8 cellular contexts compared by ENCODE assay signal in genomic region chr19:42251572-42251990, GRCh38. TPM values are rescaled to one million over a fixed set of nuclear protein-coding genes. Genes with fewer than 3 reads are reported as not detected.
DNase-seq lines count a peak whose midpoint lies in the region; ATAC-seq lines count a peak whose summit lies in the region.
"Had no signal": no experiment of that assay in that cellular context is flagged by ENCODE, and none has a peak within 500 bp of the region (broad histone marks: within the 10 kb centered on the region; RNA-seq: fewer than 3 reads in every experiment).

No MANE protein-coding gene starts in this region.

- no peak overlapping the region for H3K27ac ChIP-seq in HUES6 (ENCODE audit: low read depth, low read length)

- no peaks in the 10 kb centered on the region for H3K9me3 ChIP-seq in HUES6 (ENCODE audit: control insufficient read depth, insufficient read depth, low read depth, low read length)

- H3K27me3 Mint-ChIP-seq in activated naive CD8-positive, alpha-beta T cell treated with anti-CD3 and anti-CD28 coated beads, Interleukin-2, amount 50 U/mL, for 24 hours, result peaks cover 4% of the 10 kb centered on the region
- H3K27me3 Mint-ChIP-seq in immature natural killer cell (ENCODE audit: low read depth in 3 of 3), result peaks cover 7 to 11% (median 8%) of the 10 kb centered on the region in 3 donors
- H3K27me3 Mint-ChIP-seq in stimulated activated naive CD8-positive, alpha-beta T cell treated with anti-CD3 and anti-CD28 coated beads, Interleukin-15, amount 100 ng/mL, for 72 hours, result no peaks in the 10 kb centered on the region

- H3K4me3 ChIP-seq in HUES6 (ENCODE audit: low read depth, low read length), result peak overlapping the region; percentile 39; the same call in 1 of the 2 replicates

- H3K4me1 ChIP-seq in HUES6 (ENCODE audit: control insufficient read depth, insufficient read depth, low read length), result peaks cover 33% of the 10 kb centered on the region

- peak overlapping the region; percentile 96 for H3K4me3 Mint-ChIP-seq in activated naive CD8-positive, alpha-beta T cell treated with anti-CD3 and anti-CD28 coated beads, Interleukin-2, amount 50 U/mL, for 24 hours
- H3K4me3 Mint-ChIP-seq in immature natural killer cell, result peak overlapping the region; percentile 27 to 92 (median 44)
- peak overlapping the region; percentile 93 to 98 for H3K4me3 Mint-ChIP-seq in stimulated activated naive CD8-positive, alpha-beta T cell treated with anti-CD3 and anti-CD28 coated beads, Interleukin-15, amount 100 ng/mL, for 72 hours

- no peak for ATAC-seq in activated naive CD8-positive, alpha-beta T cell treated with anti-CD3 and anti-CD28 coated beads, Interleukin-2, amount 50 U/mL, for 24 hours
- ATAC-seq in stimulated activated naive CD8-positive, alpha-beta T cell treated with anti-CD3 and anti-CD28 coated beads, Interleukin-15, amount 100 ng/mL, for 72 hours, result no peak

- peaks cover 22% of the 10 kb centered on the region for H3K36me3 ChIP-seq in HUES6 (ENCODE audit: control insufficient read depth, insufficient read depth, low read length)

- H3K27me3 ChIP-seq in HUES6 (ENCODE audit: control insufficient read depth, insufficient read depth, low read length), result no peaks in the 10 kb centered on the region

- no peaks in the 10 kb centered on the region for H3K9me3 Mint-ChIP-seq in activated naive CD8-positive, alpha-beta T cell treated with anti-CD3 and anti-CD28 coated beads, Interleukin-2, amount 50 U/mL, for 24 hours
- H3K9me3 Mint-ChIP-seq in immature natural killer cell, result no peaks in the 10 kb centered on the region
- no peaks in the 10 kb centered on the region for H3K9me3 Mint-ChIP-seq in stimulated activated naive CD8-positive, alpha-beta T cell treated with anti-CD3 and anti-CD28 coated beads, Interleukin-15, amount 100 ng/mL, for 72 hours

- H3K27ac Mint-ChIP-seq in activated naive CD8-positive, alpha-beta T cell treated with anti-CD3 and anti-CD28 coated beads, Interleukin-2, amount 50 U/mL, for 24 hours, result peak overlapping the region; percentile 97
- peak overlapping the region; percentile 50 to 86 (median 78) for H3K27ac Mint-ChIP-seq in immature natural killer cell
- peak overlapping the region; percentile 36 to 99 for H3K27ac Mint-ChIP-seq in stimulated activated naive CD8-positive, alpha-beta T cell treated with anti-CD3 and anti-CD28 coated beads, Interleukin-15, amount 100 ng/mL, for 72 hours

- H3K4me1 Mint-ChIP-seq in activated naive CD8-positive, alpha-beta T cell treated with anti-CD3 and anti-CD28 coated beads, Interleukin-2, amount 50 U/mL, for 24 hours, result peaks cover 38% of the 10 kb centered on the region
- peaks cover 25 to 28% of the 10 kb centered on the region in 2 donors for H3K4me1 Mint-ChIP-seq in immature natural killer cell
- H3K4me1 Mint-ChIP-seq in stimulated activated naive CD8-positive, alpha-beta T cell treated with anti-CD3 and anti-CD28 coated beads, Interleukin-15, amount 100 ng/mL, for 72 hours, result peaks cover 62% of the 10 kb centered on the region

- peaks cover 19% of the 10 kb centered on the region for H3K36me3 Mint-ChIP-seq in activated naive CD8-positive, alpha-beta T cell treated with anti-CD3 and anti-CD28 coated beads, Interleukin-2, amount 50 U/mL, for 24 hours (ENCODE audit: low read depth)
- H3K36me3 Mint-ChIP-seq in immature natural killer cell, result no peaks in the 10 kb centered on the region

- no peak for DNase-seq in activated naive CD8-positive, alpha-beta T cell treated with anti-CD3 and anti-CD28 coated beads, Interleukin-2, amount 50 U/mL, for 24 hours
- DNase-seq in immature natural killer cell (no peak), NCI-H146 treated with DMSO at 0.1 percent for 48 hours (lab: John Stamatoyannopoulos, UW; ENCODE audit: unreplicated experiment) (no peak), occipital lobe (lab: John Stamatoyannopoulos, UW) (no peak), foreskin melanocyte (no peak)
- DNase-seq in stimulated activated naive CD8-positive, alpha-beta T cell treated with anti-CD3 and anti-CD28 coated beads, Interleukin-15, amount 100 ng/mL, for 72 hours, result no peak
- DNase-seq: NCI-H2171 treated with DMSO at 0.1 percent for 48 hours had no signal

- no peak overlapping the region for H3K9ac ChIP-seq in HUES6 (ENCODE audit: low read length)

RNA-seq across cellular contexts. Expression of gene ERF, which starts 3.3 kb away (rescaled TPM):
- polyA plus RNA-seq in immature natural killer cell, result 1 to 10 TPM in 2 of 3 donors, under 1 TPM in 1; 0.24 to 3.4 (median 2.3) TPM
- 7.8 TPM for total RNA-seq in occipital lobe

RNA-seq across cellular contexts. Expression of gene GSK3A, which starts 9.2 kb away (rescaled TPM):
- polyA plus RNA-seq in immature natural killer cell, result 10 to 100 TPM; 14.2 to 28.3 (median 22.3) TPM
- total RNA-seq in occipital lobe, result 19.7 TPM

RNA-seq across cellular contexts. Expression of gene CIC, which starts 17.5 kb away (rescaled TPM):
- polyA plus RNA-seq in immature natural killer cell, result 1 to 10 TPM in 1 of 3 donors, under 1 TPM in 1, not detected in 1; 0.52 to 2.9 TPM
- total RNA-seq in occipital lobe, result 19.5 TPM

RNA-seq across cellular contexts. Expression of gene ZNF526, which starts 31.5 kb away (rescaled TPM):
- polyA plus RNA-seq in immature natural killer cell, result 1 to 10 TPM; 2.9 to 9.1 (median 5.2) TPM
- 6.4 TPM for total RNA-seq in occipital lobe

RNA-seq across cellular contexts. Expression of gene DEDD2, which starts 34.1 kb away (rescaled TPM):
- 100 to 1,000 TPM; 154 to 261 (median 173) TPM for polyA plus RNA-seq in immature natural killer cell
- 20.4 TPM for total RNA-seq in occipital lobe

Comparison
In these comparisons a context has a peak if more than half of its experiments do, and no peak if none do; other contexts are left out.
1. H3K4me3 Mint-ChIP-seq: peak in every context shown above with its lines; median percentile 96 in activated naive CD8-positive, alpha-beta T cell treated with anti-CD3 and anti-CD28 coated beads, Interleukin-2, amount 50 U/mL, for 24 hours; 96 in stimulated activated naive CD8-positive, alpha-beta T cell treated with anti-CD3 and anti-CD28 coated beads, Interleukin-15, amount 100 ng/mL, for 72 hours; 44 in immature natural killer cell.